Comparison of ENCODE assay signal across 10 cellular contexts in the genomic region with DNA sequence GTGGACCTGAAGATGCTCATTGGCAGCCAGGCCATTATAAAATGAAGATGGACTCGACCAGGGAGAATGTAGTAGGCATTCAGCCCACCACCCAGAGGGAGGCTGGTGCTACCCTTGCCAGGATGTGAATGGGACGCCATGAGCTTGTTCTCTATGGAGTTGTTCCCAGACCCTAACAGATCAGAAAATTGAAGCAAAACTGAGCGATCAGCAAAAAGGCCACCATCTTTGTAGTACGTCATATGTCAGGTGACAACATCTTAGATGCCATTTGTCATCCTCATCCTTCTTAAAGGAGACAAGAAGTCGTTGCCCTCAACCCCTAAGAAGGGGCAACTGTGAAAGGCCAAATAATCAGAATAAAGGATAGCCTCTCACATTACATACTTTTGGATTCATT.
"Had no signal": no experiment of that assay in that cellular context is flagged by ENCODE, and none has a peak within 500 bp of the region (broad histone marks: within the 10 kb centered on the region; RNA-seq: fewer than 3 reads in every experiment).

No MANE protein-coding gene starts in this region.

- H3K4me1 Mint-ChIP-seq: IgD-negative memory B cell had no signal

- H3K27me3 Mint-ChIP-seq: IgD-negative memory B cell had no signal

- FAIRE-seq: H1, H54 had no signal

- H2AFZ ChIP-seq: GM23338 had no signal

- H3K4me3 Mint-ChIP-seq: GM23338, H9, HFFc6, IgD-negative memory B cell had no signal

- H3K9ac ChIP-seq: KMS-11 had no signal

- H3K27ac Mint-ChIP-seq: GM23338, HFFc6, IgD-negative memory B cell had no signal

- ATAC-seq: GM23338, HCT116 had no signal

- H3K36me3 Mint-ChIP-seq: IgD-negative memory B cell had no signal

- H3K4me2 ChIP-seq: GM23338, KMS-11 had no signal

- H3K9me3 Mint-ChIP-seq: GM23338, H9, HFFc6 had no signal

- H3K4me3 ChIP-seq: GM23338 had no signal

- DNase-seq: H9, HFFc6, KBM-7 had no signal

- H3K27ac ChIP-seq: HL-60, KMS-11 had no signal
